ENCODE assay signal across 1 cellular context in the genomic region with DNA sequence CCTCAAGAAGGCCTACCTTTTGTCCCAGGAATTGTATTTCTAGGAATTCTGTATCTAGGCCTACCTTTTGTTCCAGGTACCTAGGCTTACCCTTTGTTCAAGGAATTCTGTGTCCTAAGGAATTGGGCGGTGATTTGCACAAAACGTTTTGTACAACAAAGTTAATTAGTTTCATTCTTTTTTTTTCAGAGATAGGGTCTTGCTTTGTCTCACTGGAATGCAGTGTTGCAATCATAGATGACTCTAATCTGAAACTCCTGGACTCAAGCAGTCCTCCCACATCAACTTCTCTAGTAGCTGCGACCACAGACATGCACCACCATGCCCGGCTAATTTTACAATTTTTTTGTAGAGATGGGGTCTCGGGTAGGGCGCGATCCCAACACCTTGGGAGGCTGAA.
TF ChIP-seq lines count a peak whose summit lies in the region.

No MANE protein-coding gene starts in this region.

TF ChIP-seq in HepG2, 621 proteins besides CTCF, POLR2A, EP300 and RAD21:
- TF ChIP-seq TBX2 (CRISPR knock-in tag; IDR thresholded peaks at IDR 0.05; ENCODE audit: borderline replicate concordance) (no peak), ETV6 (CRISPR knock-in tag; conservative IDR thresholded peaks at IDR 0.05) (no peak), ZNF816 (CRISPR knock-in tag; IDR thresholded peaks at IDR 0.05; ENCODE audit: borderline replicate concordance) (no peak), ZNF138 (CRISPR knock-in tag; IDR thresholded peaks at IDR 0.05; ENCODE audit: low read depth) (no peak), TMF1 (CRISPR knock-in tag; IDR thresholded peaks at IDR 0.05; ENCODE audit: low read depth) (no peak), ATF5 (CRISPR knock-in tag; IDR thresholded peaks at IDR 0.05; ENCODE audit: low read depth) (no peak), ZNF263 (CRISPR knock-in tag; IDR thresholded peaks at IDR 0.05) (peak; percentile 88), SNAI1 (CRISPR knock-in tag; IDR thresholded peaks at IDR 0.05; ENCODE audit: borderline replicate concordance) (no peak), PRMT3 (CRISPR knock-in tag; IDR thresholded peaks at IDR 0.05; ENCODE audit: borderline replicate concordance, low read depth) (no peak), CEBPB (IDR thresholded peaks at IDR 0.05; ENCODE audit: borderline replicate concordance, low read depth, low read length) (peak; percentile 78; the same call in 1 of the 2 replicates), SOX6 (IDR thresholded peaks at IDR 0.05) (no peak), SOX6 (CRISPR knock-in tag; IDR thresholded peaks at IDR 0.05) (peak; percentile 24; the same call in 1 of the 2 replicates), TARDBP (CRISPR knock-in tag; IDR thresholded peaks at IDR 0.05) (no peak), CEBPG (CRISPR knock-in tag; IDR thresholded peaks at IDR 0.05) (peak; percentile 61), MBNL3 (CRISPR knock-in tag; conservative IDR thresholded peaks at IDR 0.05) (no peak), TRIM24 (CRISPR knock-in tag; IDR thresholded peaks at IDR 0.05) (no peak), ZNF484 (CRISPR knock-in tag; IDR thresholded peaks at IDR 0.05; ENCODE audit: borderline replicate concordance, low read depth) (no peak), GTF3A (CRISPR knock-in tag; conservative IDR thresholded peaks at IDR 0.05) (no peak), AKAP8 (CRISPR knock-in tag; IDR thresholded peaks at IDR 0.05) (no peak), MIXL1 (CRISPR knock-in tag; IDR thresholded peaks at IDR 0.05) (no peak), ZNF564 (CRISPR knock-in tag; IDR thresholded peaks at IDR 0.05) (no peak), ZNF136 (CRISPR knock-in tag; IDR thresholded peaks at IDR 0.05; ENCODE audit: low read depth) (no peak), HOXA9 (CRISPR knock-in tag; IDR thresholded peaks at IDR 0.05; ENCODE audit: borderline replicate concordance) (no peak), ZFP82 (CRISPR knock-in tag; IDR thresholded peaks at IDR 0.05; ENCODE audit: borderline replicate concordance) (no peak), ZNF407 (CRISPR knock-in tag; IDR thresholded peaks at IDR 0.05; ENCODE audit: not compliant biosample characterization) (no peak), TBX3 (IDR thresholded peaks at IDR 0.05; ENCODE audit: borderline replicate concordance) (no peak), TEAD3 (CRISPR knock-in tag; optimal IDR thresholded peaks at IDR 0.05; ENCODE audit: borderline replicate concordance) (peak; percentile 46), PHF20 (CRISPR knock-in tag; IDR thresholded peaks at IDR 0.05) (no peak), ZNF3 (CRISPR knock-in tag; IDR thresholded peaks at IDR 0.05) (no peak), NFYC (CRISPR knock-in tag; IDR thresholded peaks at IDR 0.05) (no peak), SOX13 (IDR thresholded peaks at IDR 0.05) (no peak), SOX13 (CRISPR knock-in tag; conservative IDR thresholded peaks at IDR 0.05 in 1 of 2, IDR thresholded peaks at IDR 0.05 in 1 of 2) (peak in 1 of 2 experiments; percentile 42; a peak in 2 of 4 replicates), SRY (CRISPR knock-in tag; IDR thresholded peaks at IDR 0.05) (no peak), CREB1 (IDR thresholded peaks at IDR 0.05) (no peak), CREB1 (CRISPR knock-in tag; IDR thresholded peaks at IDR 0.05) (no peak), RBM22 (optimal IDR thresholded peaks at IDR 0.05; ENCODE audit: low read length) (no peak)
- TF ChIP-seq, protein P1, sequence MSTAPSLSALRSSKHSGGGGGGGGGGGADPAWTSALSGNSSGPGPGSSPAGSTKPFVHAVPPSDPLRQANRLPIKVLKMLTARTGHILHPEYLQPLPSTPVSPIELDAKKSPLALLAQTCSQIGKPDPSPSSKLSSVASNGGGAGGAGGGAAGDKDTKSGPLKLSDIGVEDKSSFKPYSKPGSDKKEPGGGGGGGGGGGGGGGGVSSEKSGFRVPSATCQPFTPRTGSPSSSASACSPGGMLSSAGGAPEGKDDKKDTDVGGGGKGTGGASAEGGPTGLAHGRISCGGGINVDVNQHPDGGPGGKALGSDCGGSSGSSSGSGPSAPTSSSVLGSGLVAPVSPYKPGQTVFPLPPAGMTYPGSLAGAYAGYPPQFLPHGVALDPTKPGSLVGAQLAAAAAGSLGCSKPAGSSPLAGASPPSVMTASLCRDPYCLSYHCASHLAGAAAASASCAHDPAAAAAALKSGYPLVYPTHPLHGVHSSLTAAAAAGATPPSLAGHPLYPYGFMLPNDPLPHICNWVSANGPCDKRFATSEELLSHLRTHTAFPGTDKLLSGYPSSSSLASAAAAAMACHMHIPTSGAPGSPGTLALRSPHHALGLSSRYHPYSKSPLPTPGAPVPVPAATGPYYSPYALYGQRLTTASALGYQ (CRISPR knock-in tag; IDR thresholded peaks at IDR 0.05) = no peak
- TF ChIP-seq, protein P2, sequence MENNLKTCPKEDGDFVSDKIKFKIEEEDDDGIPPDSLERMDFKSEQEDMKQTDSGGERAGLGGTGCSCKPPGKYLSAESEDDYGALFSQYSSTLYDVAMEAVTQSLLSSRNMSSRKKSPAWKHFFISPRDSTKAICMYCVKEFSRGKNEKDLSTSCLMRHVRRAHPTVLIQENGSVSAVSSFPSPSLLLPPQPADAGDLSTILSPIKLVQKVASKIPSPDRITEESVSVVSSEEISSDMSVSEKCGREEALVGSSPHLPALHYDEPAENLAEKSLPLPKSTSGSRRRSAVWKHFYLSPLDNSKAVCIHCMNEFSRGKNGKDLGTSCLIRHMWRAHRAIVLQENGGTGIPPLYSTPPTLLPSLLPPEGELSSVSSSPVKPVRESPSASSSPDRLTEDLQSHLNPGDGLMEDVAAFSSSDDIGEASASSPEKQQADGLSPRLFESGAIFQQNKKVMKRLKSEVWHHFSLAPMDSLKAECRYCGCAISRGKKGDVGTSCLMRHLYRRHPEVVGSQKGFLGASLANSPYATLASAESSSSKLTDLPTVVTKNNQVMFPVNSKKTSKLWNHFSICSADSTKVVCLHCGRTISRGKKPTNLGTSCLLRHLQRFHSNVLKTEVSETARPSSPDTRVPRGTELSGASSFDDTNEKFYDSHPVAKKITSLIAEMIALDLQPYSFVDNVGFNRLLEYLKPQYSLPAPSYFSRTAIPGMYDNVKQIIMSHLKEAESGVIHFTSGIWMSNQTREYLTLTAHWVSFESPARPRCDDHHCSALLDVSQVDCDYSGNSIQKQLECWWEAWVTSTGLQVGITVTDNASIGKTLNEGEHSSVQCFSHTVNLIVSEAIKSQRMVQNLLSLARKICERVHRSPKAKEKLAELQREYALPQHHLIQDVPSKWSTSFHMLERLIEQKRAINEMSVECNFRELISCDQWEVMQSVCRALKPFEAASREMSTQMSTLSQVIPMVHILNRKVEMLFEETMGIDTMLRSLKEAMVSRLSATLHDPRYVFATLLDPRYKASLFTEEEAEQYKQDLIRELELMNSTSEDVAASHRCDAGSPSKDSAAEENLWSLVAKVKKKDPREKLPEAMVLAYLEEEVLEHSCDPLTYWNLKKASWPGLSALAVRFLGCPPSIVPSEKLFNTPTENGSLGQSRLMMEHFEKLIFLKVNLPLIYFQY (CRISPR knock-in tag; IDR thresholded peaks at IDR 0.05; ENCODE audit: borderline replicate concordance) = no peak
- TF ChIP-seq, protein P3, sequence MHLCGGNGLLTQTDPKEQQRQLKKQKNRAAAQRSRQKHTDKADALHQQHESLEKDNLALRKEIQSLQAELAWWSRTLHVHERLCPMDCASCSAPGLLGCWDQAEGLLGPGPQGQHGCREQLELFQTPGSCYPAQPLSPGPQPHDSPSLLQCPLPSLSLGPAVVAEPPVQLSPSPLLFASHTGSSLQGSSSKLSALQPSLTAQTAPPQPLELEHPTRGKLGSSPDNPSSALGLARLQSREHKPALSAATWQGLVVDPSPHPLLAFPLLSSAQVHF (CRISPR knock-in tag; IDR thresholded peaks at IDR 0.05) = no peak
